In genomic region chr9:134056483-134057310, GRCh38 we compare ENCODE assay signal across 11 cellular contexts. TPM values are rescaled to one million over a fixed set of nuclear protein-coding genes. Genes with fewer than 3 reads are reported as not detected.
DNase-seq lines count a peak whose midpoint lies in the region; ATAC-seq, FAIRE-seq and TF ChIP-seq lines count a peak whose summit lies in the region.
"Had no signal": no experiment of that assay in that cellular context is flagged by ENCODE, and none has a peak within 500 bp of the region (broad histone marks: within the 10 kb centered on the region; RNA-seq: fewer than 3 reads in every experiment).

No MANE protein-coding gene starts in this region.

- H3K27me3 ChIP-seq in BE2C (no peaks in the 10 kb centered on the region), PC-3 (ENCODE audit: low read length) (no peaks in the 10 kb centered on the region), esophagus squamous epithelium (no peaks in the 10 kb centered on the region), pancreas (no peaks in the 10 kb centered on the region)

- H2AFZ ChIP-seq in PC-3 (ENCODE audit: low read length) = no peak overlapping the region

- no peaks in the 10 kb centered on the region for H3K4me1 ChIP-seq in BE2C
- H3K4me1 ChIP-seq in PC-3 (ENCODE audit: insufficient read depth, low read length) = peaks cover 41% of the 10 kb centered on the region
- peaks cover 42 to 76% (median 44%) of the 10 kb centered on the region in 3 donors for H3K4me1 ChIP-seq in esophagus squamous epithelium
- H3K4me1 ChIP-seq in pancreas = peaks cover 38 to 58% (median 40%) of the 10 kb centered on the region in 3 donors

- no peaks in the 10 kb centered on the region for H3K9me3 ChIP-seq in BE2C
- no peaks in the 10 kb centered on the region for H3K9me3 ChIP-seq in PC-3 (ENCODE audit: low read length)
- no peaks in the 10 kb centered on the region for H3K9me3 ChIP-seq in esophagus squamous epithelium
- H3K9me3 ChIP-seq in pancreas = no peaks in the 10 kb centered on the region

- H3K9me2 ChIP-seq in PC-3 (replicated peaks; ENCODE audit: low read length) = no peaks in the 10 kb centered on the region

- H3K27ac ChIP-seq in PC-3 (ENCODE audit: low read length) (peak overlapping the region; percentile 86), esophagus squamous epithelium (peak overlapping the region; percentile 33 to 82 (median 58)), pancreas (peak overlapping the region; percentile 79 to 83 (median 81))

- peak; percentile 32 for DNase-seq in BE2C
- no peak for DNase-seq in PC-3
- no peak for DNase-seq in esophagus squamous epithelium (lab: John Stamatoyannopoulos, UW)
- peak in 5 of 6 donors; percentile 27 to 78 (median 56) for DNase-seq in pancreas
- no peak for DNase-seq in globus pallidus (ENCODE audit: low spot score)
- no peak for DNase-seq in pons (ENCODE audit: low spot score)
- DNase-seq: activated CD4-positive, alpha-beta T cell treated with anti-CD3 and anti-CD28 coated beads, Interleukin-2, amount 10 ng/mL, durations not matched to agents 24 days and 14 days; NCI-H1092; stimulated activated CD4-positive, alpha-beta T cell treated with anti-CD3 and anti-CD28 coated beads, Interleukin-1b, Interleukin-23, amount 100 ng/mL, for 48 hours had no signal

- POLR2A ChIA-PET in PC-3 (lab: Charles Lee; ENCODE audit: unreplicated experiment) = no interaction called here

- H3K36me3 ChIP-seq in BE2C = peaks cover 18% of the 10 kb centered on the region
- no peaks in the 10 kb centered on the region for H3K36me3 ChIP-seq in PC-3 (ENCODE audit: low read depth, low read length)
- H3K36me3 ChIP-seq in esophagus squamous epithelium = peaks cover 8 to 34% (median 12%) of the 10 kb centered on the region in 3 donors
- H3K36me3 ChIP-seq in pancreas = peaks cover 0 to 11% (median 10%) of the 10 kb centered on the region in 3 donors

- TF ChIP-seq POLR2A in esophagus squamous epithelium (IDR thresholded peaks at IDR 0.05) = no peak

- intact Hi-C loops in PC-3 (cut with micrococcal nuclease) = no loop called here
- intact Hi-C loops in esophagus squamous epithelium (cut with DNase I) = no loop called here
- intact Hi-C loops in pancreas (cut with DNase I) = no loop called here

- H3K4me3 ChIP-seq in BE2C (ENCODE audit: low read depth, low read length) (no peak overlapping the region), PC-3 (ENCODE audit: low read length) (no peak overlapping the region), esophagus squamous epithelium (peak overlapping the region in 2 of 4 donors; percentile 17 to 33), pancreas (no peak overlapping the region)

- WGBS in esophagus squamous epithelium, 2 donors = 51 to 89% methylated on average over 5 to 13 of the region's 24 CpGs
- 51 to 52% methylated on average over 22 to 24 of the region's 24 CpGs for WGBS in pancreas, 2 donors

- no peak for ATAC-seq in PC-3
- ATAC-seq in pancreas = peak; percentile 6 to 28 (median 12)
- ATAC-seq in GM21515 (IDR thresholded peaks at IDR 0.05; ENCODE audit: unreplicated experiment) = no peak
- ATAC-seq in HG02571 (IDR thresholded peaks at IDR 0.05; ENCODE audit: unreplicated experiment) = no peak

- H3K4me2 ChIP-seq in PC-3 (ENCODE audit: low read length) = peak overlapping the region; percentile 71

- peaks cover 64% of the 10 kb centered on the region for H3K79me2 ChIP-seq in PC-3 (ENCODE audit: low read length)

- no peak for TF ChIP-seq CTCF in BE2C (IDR thresholded peaks at IDR 0.05; ENCODE audit: low read depth, low read length)
- TF ChIP-seq CTCF in PC-3 (conservative IDR thresholded peaks at IDR 0.05; ENCODE audit: low read depth, low read length) = no peak
- TF ChIP-seq CTCF in esophagus squamous epithelium (IDR thresholded peaks at IDR 0.05) = no peak
- no peak for TF ChIP-seq CTCF in pancreas (IDR thresholded peaks at IDR 0.05)

- BruUV-seq in PC-3 (replicated peaks; lab: Mats Ljungman, UMichigan) = no TSS peak

- CTCF ChIA-PET in PC-3 (lab: Charles Lee) = no interaction called here

- peak overlapping the region; percentile 29; the same call in 1 of the 2 replicates for H3K9ac ChIP-seq in PC-3 (ENCODE audit: low read length)

- H4K20me1 ChIP-seq in PC-3 (ENCODE audit: low read length) = no peaks in the 10 kb centered on the region

- no peaks in the 10 kb centered on the region for H3F3A ChIP-seq in PC-3 (ENCODE audit: low read length, unreplicated experiment)

- no peak for FAIRE-seq in pancreas (lab: Jason Lieb, UNC)

RNA-seq across cellular contexts. Expression of gene BRD3, which starts 11.1 kb away (rescaled TPM):
- polyA plus RNA-seq in BE2C (2012; ENCODE audit: insufficient read depth, insufficient read length, low read depth) = 79.5 TPM
- 4.4 and 5.5 TPM in 2 replicates for total RNA-seq in PC-3 (2014; rRNA removed)
- 10 to 100 TPM in 2 of 4 donors, 1 to 10 TPM in 2; 7.2 to 23.7 (median 9.4) TPM for total RNA-seq in esophagus squamous epithelium
- 10 to 100 TPM; 14.4 to 36.3 (median 17.2) TPM for total RNA-seq in pancreas
- polyA plus RNA-seq in pancreas = 1 to 10 TPM; 8.8 to 9.0 TPM

RNA-seq across cellular contexts. Expression of gene BRD3OS, which starts 31.4 kb away (rescaled TPM):
- 108 TPM for polyA plus RNA-seq in BE2C (2012; ENCODE audit: insufficient read depth, insufficient read length, low read depth)
- total RNA-seq in PC-3 (2014; rRNA removed) (13.6 and 19.9 TPM in 2 replicates), esophagus squamous epithelium (1 to 10 TPM; 1.8 to 6.2 (median 4.3) TPM), pancreas (10 to 100 TPM in 1 of 6 donors, 1 to 10 TPM in 5; 6.0 to 12.5 (median 7.3) TPM)
- 1 to 10 TPM; 4.8 to 9.8 TPM for polyA plus RNA-seq in pancreas

Comparison
In these comparisons a context has a peak if more than half of its experiments do, and no peak if none do; other contexts are left out.
1. DNase-seq: peak in BE2C (single experiment) and pancreas (5 of 6); none in PC-3 (single experiment), esophagus squamous epithelium (single experiment), globus pallidus (single experiment) and pons (single experiment).
2. ATAC-seq: peak in pancreas (4 of 4); none in PC-3 (single experiment), GM21515 (single experiment) and HG02571 (single experiment).
3. Peak in every context shown above with its lines, with median percentiles within 50 percentile points of each other: H3K27ac ChIP-seq.